Comparison of ENCODE assay signal across 8 cellular contexts in genomic region chr15:50425219-50425618, GRCh38. TPM values are rescaled to one million over a fixed set of nuclear protein-coding genes. Genes with fewer than 3 reads are reported as not detected.
DNase-seq lines count a peak whose midpoint lies in the region; ATAC-seq and TF ChIP-seq lines count a peak whose summit lies in the region.

No MANE protein-coding gene starts in this region.

- no peaks in the 10 kb centered on the region for H3K27me3 ChIP-seq in sigmoid colon

- TF ChIP-seq EP300 in sigmoid colon (IDR thresholded peaks at IDR 0.05): no peak

- intact Hi-C loops in sigmoid colon (cut with DNase I): loop anchor here (2.0 to 10.0 kb wide), 3 partner anchors 70 to 480 kb away; partner anchors contain the start of genes AP4E1, GABPB1 and SPPL2A

- peak overlapping the region; percentile 97 to 98 for H3K27ac Mint-ChIP-seq in T-cell

- TF ChIP-seq POLR2A in sigmoid colon (IDR thresholded peaks at IDR 0.05): no peak

- H3K4me1 Mint-ChIP-seq in T-cell: peaks cover 49 to 53% (median 51%) of the 10 kb centered on the region in 3 donors

- H3K9me3 ChIP-seq in sigmoid colon: no peaks in the 10 kb centered on the region

- H3K27me3 Mint-ChIP-seq in T-cell: no peaks in the 10 kb centered on the region

- DNase-seq in GM12865 (ENCODE audit: low read depth) (no peak), T-cell (no peak), fibroblast of the aortic adventitia (ENCODE audit: low read depth) (peak; percentile 12), sigmoid colon (no peak), HuH-7.5 (ENCODE audit: low spot score) (no peak), amygdala (lab: John Stamatoyannopoulos, UW) (no peak), HuH-7 (ENCODE audit: low spot score) (no peak)

- ATAC-seq in T-cell (replicated peaks in 1 of 4) (no peak), HG03565 (IDR thresholded peaks at IDR 0.05; ENCODE audit: unreplicated experiment) (no peak)

- peaks cover 0 to 41% (median 25%) of the 10 kb centered on the region in 4 donors for H3K4me1 ChIP-seq in sigmoid colon

- WGBS in sigmoid colon, 2 donors: 5 to 19% methylated on average over 5 of the region's 5 CpGs

- no peak for TF ChIP-seq CTCF in GM12865 (IDR thresholded peaks at IDR 0.05; ENCODE audit: insufficient read depth, low read depth, low read length, missing control alignments)
- no peak for TF ChIP-seq CTCF in fibroblast of the aortic adventitia (IDR thresholded peaks at IDR 0.05; ENCODE audit: insufficient read depth, low read length)
- no peak for TF ChIP-seq CTCF in sigmoid colon (IDR thresholded peaks at IDR 0.05)

- CTCF ChIA-PET in T-cell (lab: Charles Lee): interaction anchor here (0.6 to 1.3 kb wide), 5 partner anchors 76 to 1615 kb away, joined by 3 to 5 read pairs (median 3); partner anchors contain the start of gene CEP152 (in 1 of the 2)

- H3K4me3 Mint-ChIP-seq in T-cell: peak overlapping the region; percentile 98 to 100 (median 99)

- no peaks in the 10 kb centered on the region for H3K9me3 Mint-ChIP-seq in T-cell

- POLR2A ChIA-PET in T-cell (lab: Charles Lee): interaction anchor here (0.6 to 1.3 kb wide), 7 partner anchors 13 to 1547 kb away, joined by 3 to 7 read pairs (median 5); partner anchors contain the start of gene EID1 (in 1 of the 2)

- H3K27ac ChIP-seq in sigmoid colon: peak overlapping the region in 3 of 4 donors; percentile 88 to 90 (median 89)

- H3K4me3 ChIP-seq in GM12865 (ENCODE audit: low read depth, low read length) (peak overlapping the region; percentile 83), fibroblast of the aortic adventitia (ENCODE audit: low read depth, low read length) (peak overlapping the region; percentile 80), sigmoid colon (peak overlapping the region; percentile 69 to 76 (median 71))

- H3K36me3 Mint-ChIP-seq in T-cell: peaks cover 7% of the 10 kb centered on the region

- H3K36me3 ChIP-seq in sigmoid colon: no peaks in the 10 kb centered on the region

RNA-seq across cellular contexts. Expression of gene USP8, which starts 1.0 kb away (rescaled TPM):
- total RNA-seq in T-cell (10 to 100 TPM; 45.0 to 56.0 (median 52.7) TPM), fibroblast of the aortic adventitia (ENCODE audit: low replicate concordance) (32.2 and 58.1 TPM in 2 replicates), sigmoid colon (10 to 100 TPM; 49.4 to 59.2 (median 50.1) TPM)
- 10 to 100 TPM; 22.2 to 53.4 (median 30.3) TPM for polyA plus RNA-seq in sigmoid colon
